9 cellular contexts compared by ENCODE assay signal in the genomic region with DNA sequence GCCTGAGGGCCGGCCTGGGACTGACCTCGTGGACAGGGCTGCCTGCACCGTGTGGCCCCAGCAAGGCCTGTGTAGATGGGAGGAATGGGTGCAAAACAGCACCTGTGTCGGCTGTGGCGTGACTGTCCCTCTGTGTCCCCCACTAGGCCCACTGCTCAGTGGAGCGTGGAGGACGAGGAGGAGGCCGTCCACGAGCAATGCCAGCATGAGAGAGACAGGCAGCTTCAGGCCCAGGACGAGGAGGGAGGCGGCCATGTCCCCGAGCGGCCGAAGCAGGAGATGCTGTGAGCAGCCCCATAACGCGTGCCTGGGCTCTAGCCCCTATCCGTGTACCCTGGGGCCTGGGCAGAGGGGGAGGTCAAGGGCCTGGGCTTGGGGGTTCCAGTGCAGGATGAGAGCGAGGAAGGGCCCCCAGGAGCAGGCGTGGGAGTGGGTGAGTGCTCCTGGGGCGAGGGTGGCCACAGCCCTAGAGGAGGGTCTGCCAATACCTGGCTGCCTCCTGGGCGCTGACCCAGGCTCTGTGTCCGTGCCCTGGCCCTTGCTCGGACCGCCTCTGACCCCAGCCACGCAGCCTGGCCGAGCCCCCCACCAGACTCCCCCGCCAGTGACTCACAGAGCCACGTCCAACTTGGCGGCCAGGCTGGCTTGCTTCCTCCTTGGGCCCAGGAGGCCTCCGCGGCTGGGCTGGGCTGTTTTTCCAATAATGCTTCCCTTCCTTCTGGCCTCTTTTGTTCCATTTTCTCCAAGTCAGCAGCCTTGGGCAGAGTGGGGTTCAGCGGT. TPM values are rescaled to one million over a fixed set of nuclear protein-coding genes. Genes with fewer than 3 reads are reported as not detected.
A peak's percentile ranks its signal among the peaks of the same experiment; 100 is the strongest.
DNase-seq lines count a peak whose midpoint lies in the region; ATAC-seq, FAIRE-seq and TF ChIP-seq lines count a peak whose summit lies in the region.
"Had no signal": no experiment of that assay in that cellular context is flagged by ENCODE, and none has a peak within 500 bp of the region (broad histone marks: within the 10 kb centered on the region; RNA-seq: fewer than 3 reads in every experiment).

No MANE protein-coding gene starts in this region.

- DNase-seq in activated naive CD8-positive, alpha-beta T cell treated with anti-CD3 and anti-CD28 coated beads, Interleukin-2, amount 50 U/mL, for 24 hours, result peak; percentile 1
- DNase-seq in right atrium auricular region (ENCODE audit: low spot score) (peak; percentile 86), stomach (no peak), prostate gland (ENCODE audit: low spot score) (no peak), H54 (ENCODE audit: insufficient read length, low spot score) (no peak)
- DNase-seq: amniotic stem cell; stimulated activated CD8-positive, alpha-beta memory T cell treated with anti-CD3 and anti-CD28 coated beads, Interleukin-4, amount 100 ng/mL, for 48 hours had no signal

- peak overlapping the region; percentile 91 to 95 for H3K27ac ChIP-seq in right atrium auricular region
- peak overlapping the region; percentile 37 to 88 (median 83) for H3K27ac ChIP-seq in stomach
- no peak overlapping the region for H3K27ac ChIP-seq in prostate gland

- H3K4me3 ChIP-seq in right atrium auricular region (no peak overlapping the region), stomach (no peak overlapping the region), prostate gland (no peak overlapping the region)

- TF ChIP-seq EP300 in stomach (IDR thresholded peaks at IDR 0.05), result no peak

- no peak for FAIRE-seq in H54 (lab: Jason Lieb, UNC)

- H3K4me3 Mint-ChIP-seq in activated naive CD8-positive, alpha-beta T cell treated with anti-CD3 and anti-CD28 coated beads, Interleukin-2, amount 50 U/mL, for 24 hours, result no peak overlapping the region

- TF ChIP-seq POLR2A in stomach (IDR thresholded peaks at IDR 0.05) (no peak), prostate gland (IDR thresholded peaks at IDR 0.05) (no peak), H54 (IDR thresholded peaks at IDR 0.05; ENCODE audit: low read depth, low read length) (no peak)

- H3K27me3 ChIP-seq in right atrium auricular region (no peaks in the 10 kb centered on the region), stomach (peaks cover 0 to 7% (median 0%) of the 10 kb centered on the region in 3 donors), prostate gland (replicated peaks; ENCODE audit: insufficient read depth) (no peaks in the 10 kb centered on the region)

- intact Hi-C loops in stomach (cut with DNase I; ENCODE audit: low total_unique reads) (no loop called here), prostate gland (cut with DNase I) (loop anchor here (5.0 kb wide), 3 partner anchors 37 to 272 kb away; partner anchors contain the start of genes TNNI2 and TNNT3)

- H3K36me3 ChIP-seq in right atrium auricular region, result peaks cover 7% of the 10 kb centered on the region
- H3K36me3 ChIP-seq in stomach, result peaks cover 0 to 26% (median 14%) of the 10 kb centered on the region in 4 donors
- H3K36me3 ChIP-seq in prostate gland, result no peaks in the 10 kb centered on the region

- TF ChIP-seq CTCF in right atrium auricular region (IDR thresholded peaks at IDR 0.05) (no peak), stomach (IDR thresholded peaks at IDR 0.05) (no peak), prostate gland (IDR thresholded peaks at IDR 0.05) (no peak)

- no peak for ATAC-seq in activated naive CD8-positive, alpha-beta T cell treated with anti-CD3 and anti-CD28 coated beads, Interleukin-2, amount 50 U/mL, for 24 hours
- ATAC-seq in HG03342 (IDR thresholded peaks at IDR 0.05; ENCODE audit: unreplicated experiment), result no peak

- H3K9me3 ChIP-seq in right atrium auricular region (no peaks in the 10 kb centered on the region), stomach (no peaks in the 10 kb centered on the region), prostate gland (no peaks in the 10 kb centered on the region)

- H3K4me1 Mint-ChIP-seq in activated naive CD8-positive, alpha-beta T cell treated with anti-CD3 and anti-CD28 coated beads, Interleukin-2, amount 50 U/mL, for 24 hours, result peaks cover 12% of the 10 kb centered on the region

- no peaks in the 10 kb centered on the region for H3K27me3 Mint-ChIP-seq in activated naive CD8-positive, alpha-beta T cell treated with anti-CD3 and anti-CD28 coated beads, Interleukin-2, amount 50 U/mL, for 24 hours

- H3K27ac Mint-ChIP-seq in activated naive CD8-positive, alpha-beta T cell treated with anti-CD3 and anti-CD28 coated beads, Interleukin-2, amount 50 U/mL, for 24 hours, result no peak overlapping the region

- 71 to 79% (median 75%) methylated on average over 29 to 32 of the region's 32 CpGs for WGBS in stomach, 5 donors
- WGBS in prostate gland, result 80% methylated on average over 32 of the region's 32 CpGs

- no peaks in the 10 kb centered on the region for H3K36me3 Mint-ChIP-seq in activated naive CD8-positive, alpha-beta T cell treated with anti-CD3 and anti-CD28 coated beads, Interleukin-2, amount 50 U/mL, for 24 hours (ENCODE audit: low read depth)

- H3K4me1 ChIP-seq in right atrium auricular region (peaks cover 0 to 73% of the 10 kb centered on the region in 2 donors), stomach (peaks cover 37 to 73% (median 61%) of the 10 kb centered on the region in 4 donors), prostate gland (replicated peaks) (no peaks in the 10 kb centered on the region)

- no peaks in the 10 kb centered on the region for H3K9me3 Mint-ChIP-seq in activated naive CD8-positive, alpha-beta T cell treated with anti-CD3 and anti-CD28 coated beads, Interleukin-2, amount 50 U/mL, for 24 hours

RNA-seq across cellular contexts. Expression of gene PRR33, which starts 11.6 kb away (rescaled TPM):
- total RNA-seq in right atrium auricular region (under 1 TPM in 1 of 2 donors, not detected in 1; 0.33 TPM), stomach (not detected), prostate gland (under 1 TPM in 1 of 2 donors, not detected in 1; 0.17 TPM)
- polyA plus RNA-seq in stomach, result under 1 TPM in 1 of 3 donors, not detected in 2; 0.03 TPM
- total RNA-seq: M059J had no signal

RNA-seq across cellular contexts. Expression of gene LSP1, which starts 27.2 kb away (rescaled TPM):
- total RNA-seq in right atrium auricular region (10 to 100 TPM in 1 of 2 donors, 1 to 10 TPM in 1; 7.9 to 12.1 TPM), stomach (10 to 100 TPM in 4 of 5 donors, 1 to 10 TPM in 1; 9.8 to 78.8 (median 46.8) TPM), prostate gland (10 to 100 TPM in 1 of 2 donors, 1 to 10 TPM in 1; 6.7 to 11.6 TPM)
- polyA plus RNA-seq in stomach, result 100 to 1,000 TPM in 2 of 3 donors, 10 to 100 TPM in 1; 29.0 to 239 (median 155) TPM

RNA-seq across cellular contexts. Expression of gene TNNT3, which starts 39.4 kb away (rescaled TPM):
- total RNA-seq in right atrium auricular region (10 to 100 TPM; 12.8 to 16.4 TPM), stomach (1 to 10 TPM in 2 of 5 donors, not detected in 3; 2.3 to 7.2 TPM), prostate gland (1 to 10 TPM; 4.5 to 8.4 TPM)
- 10 to 100 TPM in 1 of 3 donors, 1 to 10 TPM in 1, under 1 TPM in 1; 0.75 to 14.5 (median 3.1) TPM for polyA plus RNA-seq in stomach
- total RNA-seq: M059J had no signal

RNA-seq across cellular contexts. Expression of gene TNNI2, which starts 41.4 kb away (rescaled TPM):
- total RNA-seq in right atrium auricular region (not detected), stomach (1 to 10 TPM in 1 of 5 donors, not detected in 4; 7.2 TPM), prostate gland (1 to 10 TPM in 1 of 2 donors, not detected in 1; 5.5 TPM)
- polyA plus RNA-seq in stomach, result 10 to 100 TPM in 2 of 3 donors, under 1 TPM in 1; 0.93 to 23.4 (median 17.0) TPM
- total RNA-seq: M059J had no signal

RNA-seq across cellular contexts. Expression of gene SYT8, which starts 45.3 kb away (rescaled TPM):
- total RNA-seq in right atrium auricular region (not detected), stomach (10 to 100 TPM in 1 of 5 donors, 1 to 10 TPM in 1, under 1 TPM in 3; 0.72 to 13.4 (median 0.92) TPM), prostate gland (1 to 10 TPM; 1.7 to 4.1 TPM)
- 10 to 100 TPM in 1 of 3 donors, 1 to 10 TPM in 2; 1.7 to 77.3 (median 3.7) TPM for polyA plus RNA-seq in stomach
- total RNA-seq: M059J had no signal

Comparison
In these comparisons a context has a peak if more than half of its experiments do, and no peak if none do; other contexts are left out.
1. DNase-seq: peak in activated naive CD8-positive, alpha-beta T cell treated with anti-CD3 and anti-CD28 coated beads, Interleukin-2, amount 50 U/mL, for 24 hours (single experiment) and right atrium auricular region (single experiment); none in stomach (single experiment), prostate gland (single experiment) and H54 (single experiment).
2. H3K27ac ChIP-seq: peak in right atrium auricular region (2 of 2) and stomach (5 of 5); none in prostate gland (0 of 2).